8 cellular contexts compared by ENCODE assay signal in the genomic region with DNA sequence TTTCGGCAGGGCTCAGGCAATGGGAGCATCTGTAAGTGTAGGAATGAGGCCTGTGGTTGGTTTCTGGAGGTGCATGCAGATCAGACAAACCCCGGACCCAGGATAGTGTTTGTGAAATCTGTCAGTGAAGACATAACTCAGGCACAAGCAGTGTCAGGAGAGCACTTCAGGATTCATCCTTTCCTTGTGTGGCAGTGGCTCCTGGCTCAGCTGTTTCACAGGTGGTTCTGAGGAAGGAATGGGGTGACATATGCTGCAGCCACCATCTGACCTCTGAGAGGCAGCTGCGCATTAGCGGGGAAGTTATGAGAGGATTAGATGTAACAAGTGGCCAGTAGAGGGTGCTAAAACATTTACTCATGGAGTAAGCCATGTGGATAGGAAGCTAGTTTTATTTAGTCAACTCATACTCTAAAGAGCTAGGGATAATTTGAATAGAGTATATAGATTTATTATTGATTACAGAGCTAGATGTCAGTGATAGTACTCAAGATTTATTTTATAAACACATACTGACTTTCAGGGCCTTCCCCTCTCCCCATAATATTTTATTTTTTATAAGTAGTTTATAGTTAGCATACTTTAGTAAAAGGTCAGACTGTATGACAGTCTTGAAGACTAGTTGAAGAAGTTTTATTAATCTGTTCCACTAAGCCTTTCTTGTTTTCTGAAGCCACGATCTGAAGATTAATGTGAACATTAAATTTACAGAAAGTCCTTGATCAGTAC. TPM values are rescaled to one million over a fixed set of nuclear protein-coding genes. Genes with fewer than 3 reads are reported as not detected.
DNase-seq lines count a peak whose midpoint lies in the region; ATAC-seq, FAIRE-seq and TF ChIP-seq lines count a peak whose summit lies in the region.

No MANE protein-coding gene starts in this region.

- no peak overlapping the region for H2AFZ ChIP-seq in hepatocyte

- peak; percentile 77 for TF ChIP-seq CTCF in A549 (IDR thresholded peaks at IDR 0.05)
- peak; percentile 89 for TF ChIP-seq CTCF in RWPE2 (IDR thresholded peaks at IDR 0.05; ENCODE audit: poor library complexity, severe bottlenecking)
- peak; percentile 71 for TF ChIP-seq CTCF in hepatocyte (IDR thresholded peaks at IDR 0.05; ENCODE audit: poor library complexity)
- peak; percentile 46 to 63 (median 52) for TF ChIP-seq CTCF in sigmoid colon (IDR thresholded peaks at IDR 0.05)

- H3K27me3 ChIP-seq in RWPE2 (ENCODE audit: insufficient read depth, poor library complexity, severe bottlenecking) = no peaks in the 10 kb centered on the region
- H3K27me3 ChIP-seq in hepatocyte = no peaks in the 10 kb centered on the region
- no peaks in the 10 kb centered on the region for H3K27me3 ChIP-seq in sigmoid colon

- no peak for FAIRE-seq in A549 (lab: Jason Lieb, UNC)
- peak; percentile 79 for FAIRE-seq in GM12892 (lab: Jason Lieb, UNC)

- POLR2A ChIA-PET in A549 (lab: Yijun Ruan, JAX) = interaction anchor here (0.9 kb wide), 1 partner anchor 18 kb away, joined by 3 read pairs; no protein-coding TSS in a partner anchor

- no peaks in the 10 kb centered on the region for H3K9me3 ChIP-seq in A549
- H3K9me3 ChIP-seq in RWPE2 (ENCODE audit: severe bottlenecking) = no peaks in the 10 kb centered on the region
- H3K9me3 ChIP-seq in hepatocyte (ENCODE audit: low read depth) = no peaks in the 10 kb centered on the region
- no peaks in the 10 kb centered on the region for H3K9me3 ChIP-seq in sigmoid colon

- ATAC-seq in A549 (peak; percentile 94 to 98), HG02678 (IDR thresholded peaks at IDR 0.05; ENCODE audit: unreplicated experiment) (peak; percentile 93), RWPE2 (ENCODE audit: low read depth) (peak; percentile 76)

- H3K4me3 ChIP-seq in A549 (no peak overlapping the region), RWPE2 (ENCODE audit: severe bottlenecking) (no peak overlapping the region), hepatocyte (no peak overlapping the region), sigmoid colon (no peak overlapping the region)

- WGBS in A549 (ENCODE audit: missing lambda C conversion rate) = 33% methylated on average over 5 of the region's 5 CpGs
- 57% methylated on average over 5 of the region's 5 CpGs for WGBS in hepatocyte (ENCODE audit: low lambda C conversion rate, missing lambda C conversion rate)
- WGBS in sigmoid colon, 2 donors = 64 to 70% methylated on average over 5 of the region's 5 CpGs

- no peak overlapping the region for H3K27ac ChIP-seq in A549
- H3K27ac ChIP-seq in RWPE2 (ENCODE audit: poor library complexity, severe bottlenecking) = no peak overlapping the region
- H3K27ac ChIP-seq in hepatocyte = no peak overlapping the region
- peak overlapping the region; percentile 36 to 75 (median 59) for H3K27ac ChIP-seq in sigmoid colon

- H4K20me1 ChIP-seq in hepatocyte (ENCODE audit: insufficient read depth, poor library complexity, severe bottlenecking) = no peaks in the 10 kb centered on the region

- H3K4me2 ChIP-seq in A549 = no peak overlapping the region
- H3K4me2 ChIP-seq in hepatocyte = no peak overlapping the region

- TF ChIP-seq EP300 in A549 (IDR thresholded peaks at IDR 0.05) (no peak), sigmoid colon (IDR thresholded peaks at IDR 0.05) (no peak)

- H3K4me1 ChIP-seq in A549 = no peaks in the 10 kb centered on the region
- H3K4me1 ChIP-seq in RWPE2 (ENCODE audit: insufficient read depth, poor library complexity, severe bottlenecking) = no peaks in the 10 kb centered on the region
- H3K4me1 ChIP-seq in hepatocyte (ENCODE audit: insufficient read depth) = no peaks in the 10 kb centered on the region
- peaks cover 0 to 55% (median 45%) of the 10 kb centered on the region in 4 donors for H3K4me1 ChIP-seq in sigmoid colon

- H3K9me2 ChIP-seq in hepatocyte (replicated peaks; ENCODE audit: insufficient read depth) = no peaks in the 10 kb centered on the region

- peak; percentile 47 to 78 for DNase-seq in A549 (ENCODE audit: low read depth in 1 of 2, low spot score in 1 of 2)
- no peak for DNase-seq in GM12892 (ENCODE audit: insufficient read length)
- DNase-seq in NAMALWA (ENCODE audit: low spot score) = peak; percentile 87
- DNase-seq in RWPE2 (ENCODE audit: low spot score) = no peak
- peak; percentile 83 for DNase-seq in astrocyte of the hippocampus (ENCODE audit: low read depth, low spot score)
- DNase-seq in hepatocyte (ENCODE audit: low spot score) = peak; percentile 94
- peak; percentile 71 for DNase-seq in sigmoid colon

- H3K36me3 ChIP-seq in RWPE2 (ENCODE audit: low read depth) = no peaks in the 10 kb centered on the region; the same call in 1 of the 2 replicates
- H3K36me3 ChIP-seq in hepatocyte (replicated peaks; ENCODE audit: insufficient read depth, low read depth) = no peaks in the 10 kb centered on the region
- H3K36me3 ChIP-seq in sigmoid colon = peaks cover 0 to 29% (median 2%) of the 10 kb centered on the region in 4 donors

- intact Hi-C loops in sigmoid colon (cut with DNase I) = loop anchor here (10.0 kb wide), 1 partner anchor 1143 kb away; no protein-coding TSS in a partner anchor

- H3K79me2 ChIP-seq in hepatocyte = peaks cover 4% of the 10 kb centered on the region

- TF ChIP-seq RAD21 in A549 (conservative IDR thresholded peaks at IDR 0.05 in 1 of 2, IDR thresholded peaks at IDR 0.05 in 1 of 2) = peak; percentile 55 to 63

- CTCF ChIA-PET in A549 (lab: Yijun Ruan, JAX) = interaction anchor here (0.6 to 3.1 kb wide), 21 partner anchors 8 to 1360 kb away, joined by 3 to 26 read pairs (median 4); partner anchors contain the start of gene NNT

- no peak for TF ChIP-seq POLR2A in A549 (IDR thresholded peaks at IDR 0.05; ENCODE audit: low read length)
- no peak for TF ChIP-seq POLR2A in GM12892 (IDR thresholded peaks at IDR 0.05; ENCODE audit: low read depth, low read length)
- no peak for TF ChIP-seq POLR2A in sigmoid colon (IDR thresholded peaks at IDR 0.05)

TF ChIP-seq in A549, 52 proteins besides CTCF, POLR2A, EP300 and RAD21:
- TF ChIP-seq ATOH8 (CRISPR knock-in tag; IDR thresholded peaks at IDR 0.05; ENCODE audit: low read depth) (no peak), SMC3 (IDR thresholded peaks at IDR 0.05) (peak; percentile 30; the same call in 1 of the 3 replicates)
- TF ChIP-seq, protein P1, sequence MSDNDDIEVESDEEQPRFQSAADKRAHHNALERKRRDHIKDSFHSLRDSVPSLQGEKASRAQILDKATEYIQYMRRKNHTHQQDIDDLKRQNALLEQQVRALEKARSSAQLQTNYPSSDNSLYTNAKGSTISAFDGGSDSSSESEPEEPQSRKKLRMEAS (IDR thresholded peaks at IDR 0.05) = 0 out of 2 replicates have a peak, but pooled peaks have one; percentile 33

RNA-seq across cellular contexts. Expression of gene NNT, which starts 28.4 kb away (rescaled TPM):
- 35.5 and 36.3 TPM in 2 replicates for polyA plus RNA-seq in A549 (2011; rRNA removed)
- polyA plus RNA-seq in A549 (2012; cell fraction: cytosol; rRNA removed) = 7.0 and 9.5 TPM in 2 replicates
- 10.5 and 14.7 TPM in 2 replicates for polyA plus RNA-seq in A549 (2012; cell fraction: nucleus; rRNA removed)
- 13.5 to 16.5 TPM (median 15.2 TPM) in 3 replicates for polyA plus RNA-seq in A549 (2017; fragmentation: RNase III; extraction: RNeasy Plus Mini Kit Qiagen cat#74134 plus additional on column Dnase treatment)
- polyA minus RNA-seq in A549 (2011; rRNA and poly(A)+ RNA removed) = 47.4 and 58.1 TPM in 2 replicates
- 36.0 TPM for polyA plus RNA-seq in GM12892 (2012; ENCODE audit: missing spikeins)
- 90.8 and 102 TPM in 2 replicates for total RNA-seq in hepatocyte
- polyA plus RNA-seq in hepatocyte = 49.9 and 55.3 TPM in 2 replicates
- 10 to 100 TPM; 48.5 to 80.3 (median 73.7) TPM for total RNA-seq in sigmoid colon
- polyA plus RNA-seq in sigmoid colon = 10 to 100 TPM; 15.7 to 28.8 (median 16.8) TPM

Comparison
In these comparisons a context has a peak if more than half of its experiments do, and no peak if none do; other contexts are left out.
1. DNase-seq: peak in A549 (2 of 2), NAMALWA (single experiment), astrocyte of the hippocampus (single experiment), hepatocyte (single experiment) and sigmoid colon (single experiment); none in GM12892 (single experiment) and RWPE2 (single experiment).
2. H3K27ac ChIP-seq: peak in sigmoid colon (4 of 4); none in A549 (0 of 2), RWPE2 (single experiment) and hepatocyte (single experiment).
3. Peak in every context shown above with its lines, with median percentiles within 50 percentile points of each other: ATAC-seq and CTCF ChIP-seq.